In the genomic region with DNA sequence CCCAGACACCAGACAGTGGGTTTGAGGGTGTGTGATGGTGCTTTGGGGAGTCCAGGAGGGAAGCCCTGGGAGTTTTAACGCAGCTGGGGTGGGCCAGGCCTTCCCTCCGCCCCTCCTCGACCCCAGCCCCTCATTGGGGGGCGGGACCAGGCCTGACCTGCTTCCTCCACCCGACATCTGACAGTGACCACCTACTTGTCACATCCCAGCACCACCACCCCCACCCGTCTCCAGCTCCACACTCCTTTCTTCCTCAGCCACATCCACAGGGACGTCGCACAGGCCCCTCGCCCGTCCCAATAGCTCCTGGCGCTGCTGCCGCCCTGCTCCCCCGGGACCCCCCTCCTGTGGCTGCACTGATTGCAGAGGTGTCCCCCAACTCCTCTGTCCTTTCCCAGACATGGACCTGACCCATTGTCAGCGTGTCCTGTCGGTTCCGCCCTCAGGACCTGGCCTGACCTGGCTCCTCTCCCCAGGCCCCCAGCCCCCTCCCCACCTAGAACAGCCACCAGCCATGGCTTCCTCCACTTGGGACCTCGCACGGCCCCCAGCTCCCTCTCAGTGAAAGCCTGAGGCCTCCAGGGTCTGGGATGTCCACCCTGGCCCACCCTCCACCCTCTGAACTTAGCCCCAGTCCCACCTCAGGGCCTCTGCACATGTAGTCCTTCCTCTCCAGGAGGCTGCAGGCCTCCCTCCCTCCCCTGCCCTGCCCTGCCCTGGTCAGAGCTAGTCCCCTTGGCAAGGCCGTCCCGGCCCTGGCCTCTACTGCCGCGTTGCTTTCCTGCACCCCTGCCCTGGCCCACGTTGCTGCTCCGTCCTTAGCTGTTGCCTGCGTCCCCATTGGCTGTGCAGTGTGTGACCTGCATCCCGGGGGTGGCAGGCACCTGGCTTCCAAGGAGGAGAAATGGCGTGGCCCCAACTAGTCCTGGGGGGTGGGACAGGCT, we compare ENCODE assay signal across 37 cellular contexts. TPM values are rescaled to one million over a fixed set of nuclear protein-coding genes. Genes with fewer than 3 reads are reported as not detected.
"Had no signal": no experiment of that assay in that cellular context is flagged by ENCODE, and none has a peak within 500 bp of the region (broad histone marks: within the 10 kb centered on the region; RNA-seq: fewer than 3 reads in every experiment).

No MANE protein-coding gene starts in this region.

- H3K27ac ChIP-seq: ascending aorta, cardiac muscle cell, colonic mucosa, left ventricle myocardium inferior, vagina had no signal

- H3K4me3 ChIP-seq: ascending aorta, cardiac muscle cell, colonic mucosa, gastroesophageal sphincter, left ventricle myocardium inferior, lung, mucosa of descending colon, pancreas, psoas muscle, upper lobe of left lung, vagina had no signal

- H3K27me3 Mint-ChIP-seq: activated CD4-positive, alpha-beta memory T cell treated with anti-CD3 and anti-CD28 coated beads for 36 hours; activated naive CD4-positive, alpha-beta T cell treated with anti-CD3 and anti-CD28 coated beads, Interleukin-2, amount 10 ng/mL, durations not matched to agents 7 days and 5 days; activated naive CD8-positive, alpha-beta T cell treated with anti-CD3 and anti-CD28 coated beads, Interleukin-2, amount 10 ng/mL, durations not matched to agents 7 days and 5 days; stimulated activated naive CD8-positive, alpha-beta T cell treated with anti-CD3 and anti-CD28 coated beads, Interleukin-15, Interleukin-2, amounts not matched to agents 100 ng/mL and 50 ng/mL, for 24 hours had no signal

- H3K9me3 ChIP-seq: ascending aorta, colonic mucosa, esophagus squamous epithelium, gastroesophageal sphincter, left ventricle myocardium inferior, mucosa of descending colon, pancreas, psoas muscle, upper lobe of left lung, vagina had no signal

- H3K27ac Mint-ChIP-seq: activated CD4-positive, alpha-beta memory T cell treated with anti-CD3 and anti-CD28 coated beads for 36 hours; activated naive CD4-positive, alpha-beta T cell treated with anti-CD3 and anti-CD28 coated beads, Interleukin-2, amount 10 ng/mL, durations not matched to agents 7 days and 5 days; activated naive CD8-positive, alpha-beta T cell treated with anti-CD3 and anti-CD28 coated beads, Interleukin-2, amount 10 ng/mL, durations not matched to agents 7 days and 5 days; activated T-helper 1 cell treated with anti-CD3 and anti-CD28 coated beads, Interleukin-12 subunit alpha, Interleukin-12 subunit beta, Interleukin-2, Interleukin-4 antibody, amounts not matched to agents 30 ng/mL and 10 ng/mL and 1 ng/mL, durations not matched to agents 14 hours and 24 hours and 36 hours; immature natural killer cell; nephron progenitor cell; stimulated activated effector memory CD8-positive, alpha-beta T cell treated with anti-CD3 and anti-CD28 coated beads, Interleukin-12 subunit alpha, Interleukin-12 subunit beta, amount 100 ng/mL, for 72 hours; stimulated activated naive CD8-positive, alpha-beta T cell treated with anti-CD3 and anti-CD28 coated beads, Interleukin-15, Interleukin-2, amounts not matched to agents 100 ng/mL and 50 ng/mL, for 24 hours had no signal

- H3K4me1 Mint-ChIP-seq: activated naive CD4-positive, alpha-beta T cell treated with anti-CD3 and anti-CD28 coated beads, Interleukin-2, amount 10 ng/mL, durations not matched to agents 7 days and 5 days; immature natural killer cell; stimulated activated effector memory CD8-positive, alpha-beta T cell treated with anti-CD3 and anti-CD28 coated beads, Interleukin-12 subunit alpha, Interleukin-12 subunit beta, amount 100 ng/mL, for 72 hours had no signal

- H3K36me3 Mint-ChIP-seq: activated CD4-positive, alpha-beta memory T cell treated with anti-CD3 and anti-CD28 coated beads for 36 hours; activated naive CD4-positive, alpha-beta T cell treated with anti-CD3 and anti-CD28 coated beads, Interleukin-2, amount 10 ng/mL, durations not matched to agents 7 days and 5 days; activated naive CD8-positive, alpha-beta T cell treated with anti-CD3 and anti-CD28 coated beads, Interleukin-2, amount 10 ng/mL, durations not matched to agents 7 days and 5 days had no signal

- H3K27me3 ChIP-seq: ascending aorta, cardiac muscle cell, colonic mucosa, gastroesophageal sphincter, pancreas, upper lobe of left lung, vagina had no signal

- H3K9me3 Mint-ChIP-seq: activated CD4-positive, alpha-beta memory T cell treated with anti-CD3 and anti-CD28 coated beads for 36 hours; activated naive CD4-positive, alpha-beta T cell treated with anti-CD3 and anti-CD28 coated beads, Interleukin-2, amount 10 ng/mL, durations not matched to agents 7 days and 5 days; activated naive CD8-positive, alpha-beta T cell treated with anti-CD3 and anti-CD28 coated beads, Interleukin-2, amount 10 ng/mL, durations not matched to agents 7 days and 5 days; activated T-helper 1 cell treated with anti-CD3 and anti-CD28 coated beads, Interleukin-12 subunit alpha, Interleukin-12 subunit beta, Interleukin-2, Interleukin-4 antibody, amounts not matched to agents 30 ng/mL and 10 ng/mL and 1 ng/mL, durations not matched to agents 14 hours and 24 hours and 36 hours; brain; immature natural killer cell; nephron progenitor cell; stimulated activated effector memory CD8-positive, alpha-beta T cell treated with anti-CD3 and anti-CD28 coated beads, Interleukin-12 subunit alpha, Interleukin-12 subunit beta, amount 100 ng/mL, for 72 hours; stimulated activated naive CD8-positive, alpha-beta T cell treated with anti-CD3 and anti-CD28 coated beads, Interleukin-15, Interleukin-2, amounts not matched to agents 100 ng/mL and 50 ng/mL, for 24 hours had no signal

- DNase-seq: activated CD4-positive, alpha-beta memory T cell treated with anti-CD3 and anti-CD28 coated beads for 36 hours; activated CD4-positive, alpha-beta T cell treated with anti-CD3 and anti-CD28 coated beads for 48 hours; activated CD8-positive, alpha-beta memory T cell treated with anti-CD3 and anti-CD28 coated beads, Interleukin-2, amount 50 U/mL, for 4 hours; activated gamma-delta T cell; activated naive CD4-positive, alpha-beta T cell treated with anti-CD3 and anti-CD28 coated beads, Interleukin-2, amount 10 ng/mL, durations not matched to agents 7 days and 5 days; activated naive CD8-positive, alpha-beta T cell treated with anti-CD3 and anti-CD28 coated beads, Interleukin-2, amount 10 ng/mL, durations not matched to agents 7 days and 5 days; activated T-cell treated with anti-CD3 and anti-CD28 coated beads, Interleukin-2, amount 50 U/mL, for 1 hour; cerebellar nuclear complex; colonic mucosa; effector CD8-positive, alpha-beta T cell; esophagus squamous epithelium; hippocampal formation; immature natural killer cell; left ventricle myocardium inferior; nephron progenitor cell; psoas muscle; stimulated activated CD4-positive, alpha-beta T cell treated with anti-CD3 and anti-CD28 coated beads, Interleukin-4, amount 100 ng/mL, for 1 hour; T-helper 9 cell; WERI-Rb-1 had no signal

- H3K4me3 Mint-ChIP-seq: activated CD4-positive, alpha-beta memory T cell treated with anti-CD3 and anti-CD28 coated beads for 36 hours; activated naive CD4-positive, alpha-beta T cell treated with anti-CD3 and anti-CD28 coated beads, Interleukin-2, amount 10 ng/mL, durations not matched to agents 7 days and 5 days; activated naive CD8-positive, alpha-beta T cell treated with anti-CD3 and anti-CD28 coated beads, Interleukin-2, amount 10 ng/mL, durations not matched to agents 7 days and 5 days; activated T-helper 1 cell treated with anti-CD3 and anti-CD28 coated beads, Interleukin-12 subunit alpha, Interleukin-12 subunit beta, Interleukin-2, Interleukin-4 antibody, amounts not matched to agents 30 ng/mL and 10 ng/mL and 1 ng/mL, durations not matched to agents 14 hours and 24 hours and 36 hours; immature natural killer cell; nephron progenitor cell; stimulated activated effector memory CD8-positive, alpha-beta T cell treated with anti-CD3 and anti-CD28 coated beads, Interleukin-12 subunit alpha, Interleukin-12 subunit beta, amount 100 ng/mL, for 72 hours; stimulated activated naive CD8-positive, alpha-beta T cell treated with anti-CD3 and anti-CD28 coated beads, Interleukin-15, Interleukin-2, amounts not matched to agents 100 ng/mL and 50 ng/mL, for 24 hours had no signal

- ATAC-seq: activated CD4-positive, CD25-positive, alpha-beta regulatory T cell treated with anti-CD3 and anti-CD28 coated beads, Interleukin-2, amount 50 U/mL, for 24 hours; gastroesophageal sphincter; mucosa of descending colon; pancreas; psoas muscle; stimulated activated effector memory CD8-positive, alpha-beta T cell treated with anti-CD3 and anti-CD28 coated beads, Interleukin-12 subunit alpha, Interleukin-12 subunit beta, amount 100 ng/mL, for 72 hours had no signal

- FAIRE-seq: endometrium, pancreas, TTC549 had no signal

- H3K36me3 ChIP-seq: cardiac muscle cell, colonic mucosa, esophagus squamous epithelium, pancreas, vagina had no signal

RNA-seq across cellular contexts. Expression of a gene that starts 30.4 kb away (rescaled TPM):
- total RNA-seq: activated CD4-positive, alpha-beta memory T cell treated with anti-CD3 and anti-CD28 coated beads for 36 hours; activated CD8-positive, alpha-beta memory T cell treated with anti-CD3 and anti-CD28 coated beads for 36 hours; activated naive CD8-positive, alpha-beta T cell treated with anti-CD3 and anti-CD28 coated beads, Interleukin-2, amount 10 ng/mL, durations not matched to agents 7 days and 5 days; activated T-helper 1 cell treated with anti-CD3 and anti-CD28 coated beads, Interleukin-12 subunit alpha, Interleukin-12 subunit beta, Interleukin-2, Interleukin-4 antibody, amounts not matched to agents 30 ng/mL and 10 ng/mL and 1 ng/mL, durations not matched to agents 14 hours and 24 hours and 36 hours; dermis microvascular lymphatic vessel endothelial cell; T-helper 1 cell treated with Interleukin-12 subunit alpha and Interleukin-12 subunit beta and Interleukin-4 antibody, amounts not matched to agents 30 ng/mL and 1 ng/mL, for 36 hours had no signal
- polyA plus RNA-seq: immature natural killer cell had no signal
